In genomic region chr1:43348343-43348808, GRCh38 we compare ENCODE assay signal across 9 cellular contexts. TPM values are rescaled to one million over a fixed set of nuclear protein-coding genes. Genes with fewer than 3 reads are reported as not detected.
DNase-seq lines count a peak whose midpoint lies in the region; ATAC-seq and TF ChIP-seq lines count a peak whose summit lies in the region.
"Had no signal": no experiment of that assay in that cellular context is flagged by ENCODE, and none has a peak within 500 bp of the region (broad histone marks: within the 10 kb centered on the region; RNA-seq: fewer than 3 reads in every experiment).

No MANE protein-coding gene starts in this region.

- no peak for TF ChIP-seq CTCF in HEK293 (tag by site-specific recombination; IDR thresholded peaks at IDR 0.05)
- TF ChIP-seq CTCF in Panc1 (IDR thresholded peaks at IDR 0.05), result no peak
- no peak for TF ChIP-seq CTCF in esophagus muscularis mucosa (IDR thresholded peaks at IDR 0.05)
- no peak for TF ChIP-seq CTCF in omental fat pad (IDR thresholded peaks at IDR 0.05)

- POLR2A ChIA-PET in HEK293 (lab: Yijun Ruan, JAX) (interaction anchor here (0.6 to 2.3 kb wide), 8 partner anchors 9 to 302 kb away, joined by 3 to 32 read pairs (median 4); partner anchors contain the start of genes CDC20, ELOVL1 and KDM4A), Panc1 (lab: Charles Lee) (interaction anchor here (0.6 to 1.1 kb wide), 2 partner anchors 10 to 66 kb away, joined by 3 to 4 read pairs; partner anchors contain the start of gene CDC20)

- no peak for TF ChIP-seq POLR2A in esophagus muscularis mucosa (IDR thresholded peaks at IDR 0.05; ENCODE audit: low read depth)

- peak overlapping the region; percentile 55 for H3K4me3 ChIP-seq in HEK293 (ENCODE audit: low read depth, low read length)
- H3K4me3 ChIP-seq in Panc1 (ENCODE audit: low read depth in 2 of 2, low read length in 2 of 2), result peak overlapping the region; percentile 59 to 67
- H3K4me3 ChIP-seq in esophagus muscularis mucosa, result peak overlapping the region; percentile 62 to 73 (median 70)

- H3K27ac ChIP-seq in HEK293 (ENCODE audit: extremely low read depth, low read depth, low read length) (peak overlapping the region; percentile 77; the same call in 1 of the 2 replicates), Panc1 (ENCODE audit: low read length) (peak overlapping the region; percentile 91), esophagus muscularis mucosa (replicated peaks in 1 of 4) (peak overlapping the region; percentile 87 to 94 (median 90))

- intact Hi-C loops in Panc1 (cut with micrococcal nuclease; ENCODE audit: unreplicated experiment), result no loop called here
- intact Hi-C loops in esophagus muscularis mucosa (cut with DNase I), result loop anchor here (5.0 to 10.0 kb wide), 2 partner anchors 56 to 114 kb away; no protein-coding TSS in a partner anchor

- peak; percentile 57 for ATAC-seq in Panc1
- ATAC-seq in omental fat pad (ENCODE audit: low FRiP score), result peak; percentile 38

- no peaks in the 10 kb centered on the region for H3K9me3 ChIP-seq in HEK293 (ENCODE audit: control insufficient read depth, insufficient read depth, low read depth, low read length)
- H3K9me3 ChIP-seq in Panc1 (ENCODE audit: control insufficient read depth, insufficient read depth, low read depth, low read length), result no peaks in the 10 kb centered on the region
- H3K9me3 ChIP-seq in esophagus muscularis mucosa, result no peaks in the 10 kb centered on the region

- 0 out of 2 replicates have a peak, but pooled peaks cover 3% of the 10 kb centered on the region for H3K4me1 ChIP-seq in HEK293 (ENCODE audit: control insufficient read depth, insufficient read depth, low read length)
- peaks cover 14% of the 10 kb centered on the region for H3K4me1 ChIP-seq in Panc1 (ENCODE audit: control insufficient read depth, insufficient read depth, low read length)
- H3K4me1 ChIP-seq in esophagus muscularis mucosa, result peaks cover 22 to 44% (median 23%) of the 10 kb centered on the region in 4 donors

- H3K36me3 ChIP-seq in HEK293 (ENCODE audit: control insufficient read depth in 2 of 2, insufficient read depth in 1 of 2, low read length in 2 of 2) (no peaks in the 10 kb centered on the region), Panc1 (ENCODE audit: control insufficient read depth, insufficient read depth, low read length) (no peaks in the 10 kb centered on the region), esophagus muscularis mucosa (no peaks in the 10 kb centered on the region)

- DNase-seq in Panc1 (ENCODE audit: low read depth, low spot score), result no peak
- DNase-seq in esophagus muscularis mucosa (ENCODE audit: extremely low spot score), result no peak
- no peak for DNase-seq in omental fat pad (ENCODE audit: low spot score)
- no peak for DNase-seq in GF-D8 (lab: John Stamatoyannopoulos, UW)
- no peak for DNase-seq in medulla oblongata (ENCODE audit: extremely low spot score)
- DNase-seq in SIG-M5 treated with dmso at 0.1 percent for 504 hours (lab: John Stamatoyannopoulos, UW; ENCODE audit: unreplicated experiment), result no peak
- no peak for DNase-seq in islet precursor cell

- no peak for TF ChIP-seq EP300 in esophagus muscularis mucosa (IDR thresholded peaks at IDR 0.05)

- 80% methylated on average over 2 of the region's 22 CpGs for WGBS in esophagus muscularis mucosa

- no peaks in the 10 kb centered on the region for H3K27me3 ChIP-seq in Panc1 (ENCODE audit: control insufficient read depth, insufficient read depth, low read length)
- no peaks in the 10 kb centered on the region for H3K27me3 ChIP-seq in esophagus muscularis mucosa

- in situ Hi-C loops in Panc1 (cut with HindIII; ENCODE audit: low pct_unique_long_range_greater_than_20kb, low sequenced_read_pairs), result no loop called here

- BruUV-seq in Panc1 (replicated peaks; lab: Mats Ljungman, UMichigan), result no TSS peak

- CTCF ChIA-PET in HEK293 (lab: Yijun Ruan, JAX) (interaction anchor here (0.7 to 2.1 kb wide), 3 partner anchors 9 to 54 kb away, joined by 3 to 6 read pairs (median 3); partner anchors contain the start of gene CDC20), Panc1 (lab: Charles Lee) (interaction anchor here (0.6 kb wide), 1 partner anchor 66 kb away, joined by 5 read pairs; no protein-coding TSS in a partner anchor)

TF ChIP-seq in HEK293, 187 proteins besides CTCF, POLR2A, EP300 and RAD21 (continues in another document):
- TF ChIP-seq ZNF239 (tag by site-specific recombination; IDR thresholded peaks at IDR 0.05) (no peak), ZSCAN16 (tag by site-specific recombination; IDR thresholded peaks at IDR 0.05) (0 out of 2 replicates have a peak, but pooled peaks have one; percentile 13), ZNF202 (tag by site-specific recombination; IDR thresholded peaks at IDR 0.05; ENCODE audit: borderline replicate concordance) (no peak), ZBTB17 (tag by site-specific recombination; IDR thresholded peaks at IDR 0.05) (peak; percentile 40; the same call in 1 of the 2 replicates), ZNF214 (tag by site-specific recombination; IDR thresholded peaks at IDR 0.05; ENCODE audit: borderline replicate concordance) (no peak), ZNF830 (tag by site-specific recombination; IDR thresholded peaks at IDR 0.05; ENCODE audit: low read depth) (no peak), SALL2 (tag by site-specific recombination; IDR thresholded peaks at IDR 0.05; ENCODE audit: borderline replicate concordance) (no peak), ZNF624 (tag by site-specific recombination; IDR thresholded peaks at IDR 0.05) (no peak), ZNF19 (tag by site-specific recombination; IDR thresholded peaks at IDR 0.05; ENCODE audit: low read depth) (no peak), ZNF274 (IDR thresholded peaks at IDR 0.05; ENCODE audit: low read length) (no peak), ZNF274 (tag by site-specific recombination; IDR thresholded peaks at IDR 0.05; ENCODE audit: borderline replicate concordance) (no peak), ZNF518A (tag by site-specific recombination; conservative IDR thresholded peaks at IDR 0.05; ENCODE audit: low read depth) (no peak), YY1 (tag by site-specific recombination; IDR thresholded peaks at IDR 0.05) (no peak), GLI4 (tag by site-specific recombination; IDR thresholded peaks at IDR 0.05) (no peak), ZIC2 (tag by site-specific recombination; IDR thresholded peaks at IDR 0.05) (no peak), HOXA7 (CRISPR knock-in tag; IDR thresholded peaks at IDR 0.05; ENCODE audit: borderline replicate concordance) (no peak)

RNA-seq across cellular contexts. Expression of gene CDC20, which starts 10.4 kb away (rescaled TPM):
- total RNA-seq in Panc1 (2021; ENCODE audit: unreplicated experiment) (215 TPM), esophagus muscularis mucosa (1 to 10 TPM in 1 of 4 donors, under 1 TPM in 1, not detected in 2; 0.42 to 1.7 TPM), omental fat pad (1 to 10 TPM in 2 of 4 donors, under 1 TPM in 2; 0.38 to 3.0 (median 1.6) TPM)
- polyA plus RNA-seq in Panc1 (2012; ENCODE audit: insufficient read length), result 105 TPM

RNA-seq across cellular contexts. Expression of gene MPL, which starts 10.8 kb away (rescaled TPM):
- not detected for total RNA-seq in Panc1 (2021; ENCODE audit: unreplicated experiment)
- 0.30 TPM for polyA plus RNA-seq in Panc1 (2012; ENCODE audit: insufficient read length)
- under 1 TPM in 2 of 4 donors, not detected in 2; 0.13 to 0.63 TPM for total RNA-seq in esophagus muscularis mucosa
- under 1 TPM in 2 of 4 donors, not detected in 2; 0.36 to 0.44 TPM for total RNA-seq in omental fat pad
- total RNA-seq: pulmonary artery endothelial cell had no signal

RNA-seq across cellular contexts. Expression of gene ELOVL1, which starts 19.4 kb away (rescaled TPM):
- total RNA-seq in Panc1 (2021; ENCODE audit: unreplicated experiment) (105 TPM), esophagus muscularis mucosa (10 to 100 TPM; 25.7 to 63.2 (median 49.1) TPM), omental fat pad (100 to 1,000 TPM in 1 of 4 donors, 10 to 100 TPM in 3; 56.4 to 124 (median 78.2) TPM)
- polyA plus RNA-seq in Panc1 (2012; ENCODE audit: insufficient read length), result 115 TPM

RNA-seq across cellular contexts. Expression of gene MED8, which starts 41.2 kb away (rescaled TPM):
- total RNA-seq in Panc1 (2021; ENCODE audit: unreplicated experiment), result 50.8 TPM
- 57.0 TPM for polyA plus RNA-seq in Panc1 (2012; ENCODE audit: insufficient read length)
- total RNA-seq in esophagus muscularis mucosa, result 10 to 100 TPM; 27.6 to 34.1 (median 32.0) TPM
- 10 to 100 TPM; 26.3 to 51.4 (median 37.1) TPM for total RNA-seq in omental fat pad

RNA-seq across cellular contexts. Expression of gene SZT2, which starts 41.3 kb away (rescaled TPM):
- total RNA-seq in Panc1 (2021; ENCODE audit: unreplicated experiment) (40.2 TPM), esophagus muscularis mucosa (10 to 100 TPM; 25.2 to 45.9 (median 31.3) TPM), omental fat pad (10 to 100 TPM; 26.4 to 61.9 (median 36.7) TPM)
- 17.8 TPM for polyA plus RNA-seq in Panc1 (2012; ENCODE audit: insufficient read length)

Comparison
In these comparisons a context has a peak if more than half of its experiments do, and no peak if none do; other contexts are left out.
1. RNA of gene CDC20, which starts 10.4 kb away (total RNA-seq): 215 TPM in Panc1 (single experiment); 0.38 to 3.0 TPM in omental fat pad and 0.42 to 1.7 TPM in esophagus muscularis mucosa; every median in the first group is over 10 times any median in the second.
2. Peak in every context shown above with its lines, with median percentiles within 50 percentile points of each other: H3K27ac ChIP-seq and H3K4me3 ChIP-seq.